ENCODE assay signal across 25 cellular contexts in genomic region chr9:101923451-101923850, GRCh38.
"Had no signal": no experiment of that assay in that cellular context is flagged by ENCODE, and none has a peak within 500 bp of the region (broad histone marks: within the 10 kb centered on the region; RNA-seq: fewer than 3 reads in every experiment).

No MANE protein-coding gene starts in this region.

- DNase-seq: cortex of kidney; effector CD8-positive, alpha-beta T cell; effector memory CD8-positive, alpha-beta T cell; endodermal cell; erythroblast; esophagus squamous epithelium; foreskin fibroblast; foreskin melanocyte; gastrocnemius medialis; glutamatergic neuron; head of caudate nucleus; heart right ventricle; hippocampal formation; left cardiac atrium; left lung; left ventricle myocardium superior; lower lobe of right lung; mesenchymal stem cell; mucosa of descending colon; naive B cell; naive thymus-derived CD8-positive, alpha-beta T cell had no signal

- H3K4me3 Mint-ChIP-seq: dendritic cell treated with granulocyte-macrophage colony-stimulating factor and Interleukin-4, amounts not matched to agents 40 ng/mL and 50 ng/mL, for 4 days; effector memory CD8-positive, alpha-beta T cell; endodermal cell; mesothelial cell of epicardium; naive B cell; naive thymus-derived CD8-positive, alpha-beta T cell had no signal

- H3K36me3 Mint-ChIP-seq: mesothelial cell of epicardium; naive B cell; naive thymus-derived CD8-positive, alpha-beta T cell had no signal

- H3K4me3 ChIP-seq: esophagus squamous epithelium, gastrocnemius medialis, heart right ventricle, left lung, lower lobe of right lung, mucosa of descending colon had no signal

- H3K36me3 ChIP-seq: esophagus squamous epithelium, gastrocnemius medialis, heart right ventricle, left lung, lower lobe of right lung had no signal

- H3K27me3 ChIP-seq: esophagus squamous epithelium, gastrocnemius medialis, heart right ventricle, left lung had no signal

- H3K27ac ChIP-seq: epithelial cell of prostate, esophagus squamous epithelium, gastrocnemius medialis, heart right ventricle, left lung, lower lobe of right lung had no signal

- H3K9me3 ChIP-seq: esophagus squamous epithelium, gastrocnemius medialis, left lung, lower lobe of right lung, mucosa of descending colon had no signal

- H3K27ac Mint-ChIP-seq: dendritic cell treated with granulocyte-macrophage colony-stimulating factor and Interleukin-4, amounts not matched to agents 40 ng/mL and 50 ng/mL, for 4 days; effector memory CD8-positive, alpha-beta T cell; endodermal cell; mesothelial cell of epicardium; naive B cell; naive thymus-derived CD8-positive, alpha-beta T cell had no signal

- H3K27me3 Mint-ChIP-seq: dendritic cell treated with granulocyte-macrophage colony-stimulating factor and Interleukin-4, amounts not matched to agents 40 ng/mL and 50 ng/mL, for 4 days; effector memory CD8-positive, alpha-beta T cell; naive B cell had no signal

- ATAC-seq: effector memory CD8-positive, alpha-beta T cell; esophagus mucosa; gastrocnemius medialis; heart right ventricle; left cardiac atrium; left lung; left ventricle myocardium superior; lower lobe of right lung; mucosa of descending colon; naive thymus-derived CD8-positive, alpha-beta T cell had no signal

- H3K4me1 ChIP-seq: esophagus squamous epithelium, gastrocnemius medialis, heart right ventricle, left lung, lower lobe of right lung had no signal

- H3K9me3 Mint-ChIP-seq: endodermal cell, mesothelial cell of epicardium had no signal

- H3K4me1 Mint-ChIP-seq: endodermal cell; mesothelial cell of epicardium; naive B cell; naive thymus-derived CD8-positive, alpha-beta T cell had no signal
